Comparison of ENCODE assay signal across 8 cellular contexts in genomic region chrX:74422029-74422352, GRCh38. TPM values are rescaled to one million over a fixed set of nuclear protein-coding genes. Genes with fewer than 3 reads are reported as not detected.
A peak's percentile ranks its signal among the peaks of the same experiment; 100 is the strongest.
DNase-seq lines count a peak whose midpoint lies in the region; ATAC-seq and TF ChIP-seq lines count a peak whose summit lies in the region.

No MANE protein-coding gene starts in this region.

- peaks cover 18% of the 10 kb centered on the region for H3K27me3 ChIP-seq in HUES48 (ENCODE audit: control insufficient read depth, insufficient read depth, low read length)

- H3K9me3 ChIP-seq in HUES48 (ENCODE audit: control insufficient read depth, insufficient read depth, low read length) = peaks cover 10% of the 10 kb centered on the region; the same call in 1 of the 2 replicates

- DNase-seq in astrocyte of the cerebellum (ENCODE audit: low read depth) (no peak), immature natural killer cell (no peak), NCI-H187 (lab: John Stamatoyannopoulos, UW) (no peak), iPS-NIHi11 (ENCODE audit: low spot score) (no peak), SK-N-DZ (ENCODE audit: low spot score) (no peak)
- no peak for DNase-seq in stimulated activated effector memory CD8-positive, alpha-beta T cell treated with anti-CD3 and anti-CD28 coated beads, Interleukin-12 subunit alpha, Interleukin-12 subunit beta, amount 100 ng/mL, for 72 hours (ENCODE audit: low spot score in 2 of 2)

- peaks cover 10 to 17% of the 10 kb centered on the region in 2 donors for H3K4me1 Mint-ChIP-seq in immature natural killer cell
- H3K4me1 Mint-ChIP-seq in stimulated activated effector memory CD8-positive, alpha-beta T cell treated with anti-CD3 and anti-CD28 coated beads, Interleukin-12 subunit alpha, Interleukin-12 subunit beta, amount 100 ng/mL, for 72 hours = peaks cover 15% of the 10 kb centered on the region

- H3K36me3 ChIP-seq in HUES48 (ENCODE audit: control insufficient read depth, insufficient read depth, low read length) = no peaks in the 10 kb centered on the region

- no peak overlapping the region for H3K9ac ChIP-seq in HUES48 (ENCODE audit: low read depth, low read length)

- peak overlapping the region; percentile 60 to 79 (median 70) for H3K4me3 Mint-ChIP-seq in immature natural killer cell
- H3K4me3 Mint-ChIP-seq in stimulated activated effector memory CD8-positive, alpha-beta T cell treated with anti-CD3 and anti-CD28 coated beads, Interleukin-12 subunit alpha, Interleukin-12 subunit beta, amount 100 ng/mL, for 72 hours = peak overlapping the region; percentile 82

- H3K27ac ChIP-seq in HUES48 (ENCODE audit: low read depth, low read length) = no peak overlapping the region

- H3K4me3 ChIP-seq in HUES48 (ENCODE audit: low read depth, low read length) (peak overlapping the region; percentile 70), astrocyte of the cerebellum (ENCODE audit: low read depth, low read length) (peak overlapping the region; percentile 47)

- no peaks in the 10 kb centered on the region for H3K36me3 Mint-ChIP-seq in immature natural killer cell
- no peaks in the 10 kb centered on the region for H3K36me3 Mint-ChIP-seq in stimulated activated effector memory CD8-positive, alpha-beta T cell treated with anti-CD3 and anti-CD28 coated beads, Interleukin-12 subunit alpha, Interleukin-12 subunit beta, amount 100 ng/mL, for 72 hours

- H3K4me1 ChIP-seq in HUES48 (ENCODE audit: control insufficient read depth, insufficient read depth, low read length) = peaks cover 13% of the 10 kb centered on the region

- no peaks in the 10 kb centered on the region for H3K9me3 Mint-ChIP-seq in immature natural killer cell
- H3K9me3 Mint-ChIP-seq in stimulated activated effector memory CD8-positive, alpha-beta T cell treated with anti-CD3 and anti-CD28 coated beads, Interleukin-12 subunit alpha, Interleukin-12 subunit beta, amount 100 ng/mL, for 72 hours = no peaks in the 10 kb centered on the region

- no peak for ATAC-seq in stimulated activated effector memory CD8-positive, alpha-beta T cell treated with anti-CD3 and anti-CD28 coated beads, Interleukin-12 subunit alpha, Interleukin-12 subunit beta, amount 100 ng/mL, for 72 hours
- ATAC-seq in HG03139 (IDR thresholded peaks at IDR 0.05; ENCODE audit: unreplicated experiment) = no peak

- in situ Hi-C loops in astrocyte of the cerebellum (cut with HindIII; ENCODE audit: low sequenced_read_pairs) = no loop called here

- no peak for TF ChIP-seq CTCF in astrocyte of the cerebellum (IDR thresholded peaks at IDR 0.05; ENCODE audit: low read depth, low read length, missing control alignments)

- peaks cover 9 to 24% (median 16%) of the 10 kb centered on the region in 3 donors for H3K27me3 Mint-ChIP-seq in immature natural killer cell (ENCODE audit: low read depth in 3 of 3)

- no peak overlapping the region for H3K27ac Mint-ChIP-seq in immature natural killer cell
- no peak overlapping the region for H3K27ac Mint-ChIP-seq in stimulated activated effector memory CD8-positive, alpha-beta T cell treated with anti-CD3 and anti-CD28 coated beads, Interleukin-12 subunit alpha, Interleukin-12 subunit beta, amount 100 ng/mL, for 72 hours

RNA-seq across cellular contexts. Expression of gene SLC16A2, which starts 0.7 kb away (rescaled TPM):
- under 1 TPM in 2 of 3 donors, not detected in 1; 0.06 to 0.07 TPM for polyA plus RNA-seq in immature natural killer cell
- 5.1 and 7.2 TPM in 2 replicates for polyA plus RNA-seq in SK-N-DZ (2014; cell fraction: cytosol; rRNA removed)
- polyA plus RNA-seq in SK-N-DZ (2014; cell fraction: nucleus; rRNA removed) = 4.6 and 6.1 TPM in 2 replicates
